8 cellular contexts compared by ENCODE assay signal in genomic region chr1:155978325-155978972, GRCh38. TPM values are rescaled to one million over a fixed set of nuclear protein-coding genes. Genes with fewer than 3 reads are reported as not detected.
DNase-seq lines count a peak whose midpoint lies in the region; ATAC-seq and TF ChIP-seq lines count a peak whose summit lies in the region.

TSS of gene ARHGEF2 (minus strand) at chr1:155978547. CDS start at chr1:155978427, 120 bp downstream.

- no peaks in the 10 kb centered on the region for H3K9me3 ChIP-seq in suprapubic skin

- peaks cover 5% of the 10 kb centered on the region for H3K36me3 ChIP-seq in BJ (ENCODE audit: control insufficient read depth, insufficient read depth, low read length)
- H3K36me3 ChIP-seq in suprapubic skin: no peaks in the 10 kb centered on the region

- TF ChIP-seq CTCF in BJ (IDR thresholded peaks at IDR 0.05; ENCODE audit: insufficient read depth, low read depth, low read length) (peak; percentile 40), omental fat pad (IDR thresholded peaks at IDR 0.05) (no peak), suprapubic skin (IDR thresholded peaks at IDR 0.05) (no peak)

- peak in 1 of 2 donors; percentile 30 for TF ChIP-seq POLR2A in suprapubic skin (IDR thresholded peaks at IDR 0.05)

- TF ChIP-seq EP300 in Ishikawa (IDR thresholded peaks at IDR 0.05; ENCODE audit: borderline replicate concordance) (0 out of 2 replicates have a peak, but pooled peaks have one; percentile 10), suprapubic skin (IDR thresholded peaks at IDR 0.05) (no peak)

- H3K27me3 ChIP-seq in BJ (ENCODE audit: control insufficient read depth, insufficient read depth, low read length): no peaks in the 10 kb centered on the region
- no peaks in the 10 kb centered on the region for H3K27me3 ChIP-seq in suprapubic skin

- POLR2A ChIA-PET in BJ (lab: Charles Lee): interaction anchor here (0.6 to 0.7 kb wide), 2 partner anchors 124 to 291 kb away, joined by 3 to 4 read pairs; no protein-coding TSS in a partner anchor

- CTCF ChIA-PET in BJ (lab: Yijun Ruan, JAX): interaction anchor here (0.7 to 3.9 kb wide), 6 partner anchors 12 to 100 kb away, joined by 3 to 23 read pairs (median 5); partner anchors contain the start of gene KHDC4

- TF ChIP-seq RAD21 in Ishikawa (IDR thresholded peaks at IDR 0.05; ENCODE audit: low read depth): no peak

- DNase-seq in BJ (ENCODE audit: low read depth) (no peak), SK-MEL-5 (ENCODE audit: low read depth, low spot score) (peak; percentile 31), glomerular endothelial cell (ENCODE audit: extremely low read depth, low read depth, low spot score) (no peak), omental fat pad (ENCODE audit: low spot score) (peak; percentile 57), suprapubic skin (ENCODE audit: low spot score in 2 of 2) (peak; percentile 90 to 93)
- DNase-seq in activated naive CD4-positive, alpha-beta T cell (lab: John Stamatoyannopoulos, UW): peak in 3 of 4 experiments; percentile 32 to 70 (median 55)

- ATAC-seq in GM19324 (IDR thresholded peaks at IDR 0.05; ENCODE audit: low FRiP score, unreplicated experiment) (peak; percentile 48), omental fat pad (ENCODE audit: low FRiP score) (peak; percentile 7)

- peaks cover 83% of the 10 kb centered on the region for H3K4me1 ChIP-seq in suprapubic skin

- H3K4me3 ChIP-seq in BJ (ENCODE audit: low read depth, low read length) (peak within 1 kb of the TSS; percentile 80), suprapubic skin (peak within 1 kb of the TSS; percentile 90)

- in situ Hi-C loops in SK-MEL-5 (cut with HindIII; ENCODE audit: low pct_unique_long_range_greater_than_20kb, low sequenced_read_pairs): no loop called here

- peak within 1 kb of the TSS; percentile 89 for H3K27ac ChIP-seq in suprapubic skin

- WGBS in suprapubic skin: under 1% methylated on average over 32 of the region's 52 CpGs

TF ChIP-seq in Ishikawa, 13 proteins besides CTCF, POLR2A, EP300 and RAD21:
- peak; percentile 80 for TF ChIP-seq ZBTB7A (IDR thresholded peaks at IDR 0.05; ENCODE audit: low read depth)
- TF ChIP-seq EGR1 (IDR thresholded peaks at IDR 0.05): 0 out of 2 replicates have a peak, but pooled peaks have one; percentile 27
- 0 out of 2 replicates have a peak, but pooled peaks have one; percentile 22 for TF ChIP-seq MAX (IDR thresholded peaks at IDR 0.05)
- TF ChIP-seq TAF1 (IDR thresholded peaks at IDR 0.05; ENCODE audit: low read depth): peak; percentile 73
- no peak for TF ChIP-seq NFIC (IDR thresholded peaks at IDR 0.05)
- no peak for TF ChIP-seq CREB1 (IDR thresholded peaks at IDR 0.05; ENCODE audit: low read depth)
TF ChIP-seq in Ishikawa: peak in this region for 4.

RNA-seq across cellular contexts. Expression of gene ARHGEF2, which starts in this region (rescaled TPM):
- 130 and 213 TPM in 2 replicates for polyA plus RNA-seq in BJ (2011; rRNA removed)
- polyA minus RNA-seq in BJ (2011; rRNA and poly(A)+ RNA removed): 128 and 154 TPM in 2 replicates
- total RNA-seq in SK-MEL-5 (2014; rRNA removed; shearing (Covaris generic)): 96.1 and 101 TPM in 2 replicates
- polyA plus RNA-seq in SK-MEL-5 (2015; cell fraction: cytosol; rRNA removed): 198 and 222 TPM in 2 replicates
- 267 and 282 TPM in 2 replicates for polyA plus RNA-seq in SK-MEL-5 (2015; cell fraction: nucleus; rRNA removed)
- total RNA-seq in glomerular endothelial cell (92.3 and 105 TPM in 2 replicates), omental fat pad (100 to 1,000 TPM in 2 of 4 donors, 10 to 100 TPM in 2; 89.5 to 151 (median 98.6) TPM), suprapubic skin (10 to 100 TPM; 13.7 to 42.1 (median 20.6) TPM)

Comparison
In these comparisons a context has a peak if more than half of its experiments do, and no peak if none do; other contexts are left out.
1. DNase-seq: peak in SK-MEL-5 (single experiment), activated naive CD4-positive, alpha-beta T cell (3 of 4), omental fat pad (single experiment) and suprapubic skin (2 of 2); none in BJ (single experiment) and glomerular endothelial cell (single experiment).